2 cellular contexts compared by ENCODE assay signal in genomic region chr17:80644588-80644987, GRCh38.
TF ChIP-seq lines count a peak whose summit lies in the region.

No MANE protein-coding gene starts in this region.

TF ChIP-seq in A549, 52 proteins besides CTCF, POLR2A, EP300 and RAD21 (continued from another document):
- TF ChIP-seq BCL3 (IDR thresholded peaks at IDR 0.05) (no peak), NPAS2 (CRISPR knock-in tag; IDR thresholded peaks at IDR 0.05; ENCODE audit: borderline replicate concordance) (no peak), CHD4 (IDR thresholded peaks at IDR 0.05; ENCODE audit: borderline replicate concordance) (no peak)

TF ChIP-seq in HCT116, 20 proteins besides CTCF, POLR2A, EP300 and RAD21 (continued from another document):
- TF ChIP-seq, protein P1, sequence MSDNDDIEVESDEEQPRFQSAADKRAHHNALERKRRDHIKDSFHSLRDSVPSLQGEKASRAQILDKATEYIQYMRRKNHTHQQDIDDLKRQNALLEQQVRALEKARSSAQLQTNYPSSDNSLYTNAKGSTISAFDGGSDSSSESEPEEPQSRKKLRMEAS (IDR thresholded peaks at IDR 0.05), result no peak
- TF ChIP-seq REST (IDR thresholded peaks at IDR 0.05; ENCODE audit: low read depth), result no peak
- TF ChIP-seq, protein P2, sequence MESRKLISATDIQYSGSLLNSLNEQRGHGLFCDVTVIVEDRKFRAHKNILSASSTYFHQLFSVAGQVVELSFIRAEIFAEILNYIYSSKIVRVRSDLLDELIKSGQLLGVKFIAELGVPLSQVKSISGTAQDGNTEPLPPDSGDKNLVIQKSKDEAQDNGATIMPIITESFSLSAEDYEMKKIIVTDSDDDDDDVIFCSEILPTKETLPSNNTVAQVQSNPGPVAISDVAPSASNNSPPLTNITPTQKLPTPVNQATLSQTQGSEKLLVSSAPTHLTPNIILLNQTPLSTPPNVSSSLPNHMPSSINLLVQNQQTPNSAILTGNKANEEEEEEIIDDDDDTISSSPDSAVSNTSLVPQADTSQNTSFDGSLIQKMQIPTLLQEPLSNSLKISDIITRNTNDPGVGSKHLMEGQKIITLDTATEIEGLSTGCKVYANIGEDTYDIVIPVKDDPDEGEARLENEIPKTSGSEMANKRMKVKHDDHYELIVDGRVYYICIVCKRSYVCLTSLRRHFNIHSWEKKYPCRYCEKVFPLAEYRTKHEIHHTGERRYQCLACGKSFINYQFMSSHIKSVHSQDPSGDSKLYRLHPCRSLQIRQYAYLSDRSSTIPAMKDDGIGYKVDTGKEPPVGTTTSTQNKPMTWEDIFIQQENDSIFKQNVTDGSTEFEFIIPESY (IDR thresholded peaks at IDR 0.05; ENCODE audit: extremely low read depth, insufficient replicate concordance, low read length), result no peak
- TF ChIP-seq FOSL1 (IDR thresholded peaks at IDR 0.05; ENCODE audit: low read depth), result no peak
- no peak for TF ChIP-seq SRF (IDR thresholded peaks at IDR 0.05; ENCODE audit: low read depth)
- TF ChIP-seq CEBPB (IDR thresholded peaks at IDR 0.05; ENCODE audit: low read depth), result no peak
